Comparison of ENCODE assay signal across 35 cellular contexts in genomic region chr2:77631007-77631406, GRCh38.
"Had no signal": no experiment of that assay in that cellular context is flagged by ENCODE, and none has a peak within 500 bp of the region (broad histone marks: within the 10 kb centered on the region; RNA-seq: fewer than 3 reads in every experiment).

No MANE protein-coding gene starts in this region.

- H3K4me3 ChIP-seq: MG63 had no signal

- H3K36me3 ChIP-seq: MG63 had no signal

- DNase-seq: Kasumi-1, MG63, MM.1S, MV-4-11, NCI-H1048, NCI-H1092, NCI-H1092 treated with DMSO at 0.1 percent for 48 hours, NCI-H1105, NCI-H1105 treated with DMSO at 0.1 percent for 48 hours, NCI-H1417, NCI-H1417 treated with DMSO at 0.1 percent for 48 hours, NCI-H1436, NCI-H1436 treated with DMSO at 0.1 percent for 48 hours, NCI-H146, NCI-H1694, NCI-H1694 treated with DMSO at 0.1 percent for 48 hours, NCI-H187, NCI-H187 treated with DMSO at 0.1 percent for 48 hours, NCI-H1930, NCI-H2029, NCI-H2029 treated with DMSO at 0.1 percent for 48 hours, NCI-H2081, NCI-H2081 treated with DMSO at 0.1 percent for 48 hours, NCI-H2107, NCI-H2171, NCI-H2171 treated with DMSO at 0.1 percent for 48 hours, NCI-H2227 treated with DMSO at 0.1 percent for 48 hours, NCI-H226, NCI-H345, NCI-H446, NCI-H446 treated with DMSO at 0.1 percent for 48 hours, NCI-H510A, NCI-H510A treated with DMSO at 0.1 percent for 48 hours, NCI-H524, NCI-H524 treated with DMSO at 0.1 percent for 48 hours had no signal

- H3K27me3 ChIP-seq: MG63 had no signal

- H3K9me3 ChIP-seq: MG63 had no signal
